ENCODE assay signal across 24 cellular contexts in the genomic region with DNA sequence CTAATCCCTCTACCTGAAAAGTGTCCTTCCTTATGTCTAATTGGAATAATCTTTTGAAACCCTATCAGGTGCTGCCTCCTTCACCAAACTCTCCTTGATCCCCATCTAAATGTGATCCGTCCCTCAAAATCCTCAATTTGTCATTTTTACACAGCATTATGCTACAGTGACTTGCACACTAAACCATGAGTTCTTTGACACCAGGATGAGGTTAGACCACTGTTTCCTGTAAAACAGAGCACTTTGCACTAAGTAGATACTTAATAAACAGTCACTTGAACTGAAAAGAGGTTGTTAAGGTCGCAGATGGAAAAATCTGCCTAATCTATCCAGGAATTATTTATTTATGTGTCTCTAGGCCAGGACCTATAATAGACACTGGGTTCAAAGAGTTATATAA. TPM values are rescaled to one million over a fixed set of nuclear protein-coding genes. Genes with fewer than 3 reads are reported as not detected.
DNase-seq lines count a peak whose midpoint lies in the region; ATAC-seq lines count a peak whose summit lies in the region.
"Had no signal": no experiment of that assay in that cellular context is flagged by ENCODE, and none has a peak within 500 bp of the region (broad histone marks: within the 10 kb centered on the region; RNA-seq: fewer than 3 reads in every experiment).

No MANE protein-coding gene starts in this region.

- H3K4me1 Mint-ChIP-seq in activated naive CD8-positive, alpha-beta T cell (ENCODE audit: low read depth): peaks cover 28% of the 10 kb centered on the region
- H3K4me1 Mint-ChIP-seq in activated naive CD8-positive, alpha-beta T cell treated with anti-CD3 and anti-CD28 coated beads for 36 hours: peaks cover 12% of the 10 kb centered on the region
- peaks cover 7% of the 10 kb centered on the region for H3K4me1 Mint-ChIP-seq in activated T-helper 17 cell treated with anti-CD3 and anti-CD28 coated beads, Interleukin-2, amount 50 U/mL, for 72 hours
- H3K4me1 Mint-ChIP-seq in natural killer cell treated with Interleukin-12 subunit alpha and Interleukin-12 subunit beta and Interleukin-15 and Interleukin-18, amount 100 ng/mL, for 72 hours (ENCODE audit: low read depth in 2 of 2): peaks cover 9 to 33% of the 10 kb centered on the region in 2 donors

- H3K4me3 Mint-ChIP-seq in activated naive CD8-positive, alpha-beta T cell: peak overlapping the region; percentile 33
- H3K4me3 Mint-ChIP-seq in activated naive CD8-positive, alpha-beta T cell treated with anti-CD3 and anti-CD28 coated beads for 36 hours: no peak overlapping the region
- no peak overlapping the region for H3K4me3 Mint-ChIP-seq in activated T-helper 17 cell treated with anti-CD3 and anti-CD28 coated beads, Interleukin-2, amount 50 U/mL, for 72 hours
- peak overlapping the region; percentile 34 for H3K4me3 Mint-ChIP-seq in natural killer cell treated with Interleukin-12 subunit alpha and Interleukin-12 subunit beta and Interleukin-15 and Interleukin-18, amount 100 ng/mL, for 72 hours
- H3K4me3 Mint-ChIP-seq: CD4-positive, CD25-positive, alpha-beta regulatory T cell had no signal

- H3K27me3 Mint-ChIP-seq in activated naive CD8-positive, alpha-beta T cell: no peaks in the 10 kb centered on the region
- H3K27me3 Mint-ChIP-seq in activated naive CD8-positive, alpha-beta T cell treated with anti-CD3 and anti-CD28 coated beads for 36 hours: no peaks in the 10 kb centered on the region
- H3K27me3 Mint-ChIP-seq in activated T-helper 17 cell treated with anti-CD3 and anti-CD28 coated beads, Interleukin-2, amount 50 U/mL, for 72 hours: no peaks in the 10 kb centered on the region
- H3K27me3 Mint-ChIP-seq in natural killer cell treated with Interleukin-12 subunit alpha and Interleukin-12 subunit beta and Interleukin-15 and Interleukin-18, amount 100 ng/mL, for 72 hours: no peaks in the 10 kb centered on the region

- no peaks in the 10 kb centered on the region for H3K9me3 Mint-ChIP-seq in activated naive CD8-positive, alpha-beta T cell (ENCODE audit: low read depth)
- H3K9me3 Mint-ChIP-seq in activated naive CD8-positive, alpha-beta T cell treated with anti-CD3 and anti-CD28 coated beads for 36 hours: no peaks in the 10 kb centered on the region
- H3K9me3 Mint-ChIP-seq in activated T-helper 17 cell treated with anti-CD3 and anti-CD28 coated beads, Interleukin-2, amount 50 U/mL, for 72 hours: no peaks in the 10 kb centered on the region
- H3K9me3 Mint-ChIP-seq in natural killer cell treated with Interleukin-12 subunit alpha and Interleukin-12 subunit beta and Interleukin-15 and Interleukin-18, amount 100 ng/mL, for 72 hours: no peaks in the 10 kb centered on the region
- H3K9me3 Mint-ChIP-seq: CD4-positive, CD25-positive, alpha-beta regulatory T cell had no signal

- no peak overlapping the region for H3K27ac Mint-ChIP-seq in activated naive CD8-positive, alpha-beta T cell
- no peak overlapping the region for H3K27ac Mint-ChIP-seq in activated naive CD8-positive, alpha-beta T cell treated with anti-CD3 and anti-CD28 coated beads for 36 hours
- no peak overlapping the region for H3K27ac Mint-ChIP-seq in activated T-helper 17 cell treated with anti-CD3 and anti-CD28 coated beads, Interleukin-2, amount 50 U/mL, for 72 hours
- peak overlapping the region in 1 of 2 donors; percentile 16 for H3K27ac Mint-ChIP-seq in natural killer cell treated with Interleukin-12 subunit alpha and Interleukin-12 subunit beta and Interleukin-15 and Interleukin-18, amount 100 ng/mL, for 72 hours

- DNase-seq in activated naive CD8-positive, alpha-beta T cell treated with anti-CD3 and anti-CD28 coated beads for 36 hours: no peak
- DNase-seq in Kasumi-1 (lab: John Stamatoyannopoulos, UW) (peak; percentile 24 to 37), SHP77 treated with DMSO at 0.1 percent for 48 hours (lab: John Stamatoyannopoulos, UW) (no peak)
- DNase-seq in natural killer cell treated with Interleukin-12 subunit alpha and Interleukin-12 subunit beta and Interleukin-15 and Interleukin-18, amount 100 ng/mL, for 72 hours (ENCODE audit: low spot score): no peak
- DNase-seq: Caco-2, DMS 273 treated with DMSO at 0.1 percent for 48 hours, DMS79 treated with DMSO at 0.1 percent for 48 hours, GM23248, HCEC 1CT, NCI-H1694 treated with DMSO at 0.1 percent for 48 hours, NCI-H2081 treated with DMSO at 0.1 percent for 48 hours, NCI-H2171 treated with DMSO at 0.1 percent for 48 hours, NCI-H524 treated with DMSO at 0.1 percent for 48 hours, NCI-H82 had no signal

- ATAC-seq in activated T-helper 17 cell treated with anti-CD3 and anti-CD28 coated beads, Interleukin-2, amount 50 U/mL, for 72 hours (replicated peaks): peak; percentile 58
- ATAC-seq in natural killer cell treated with Interleukin-12 subunit alpha and Interleukin-12 subunit beta and Interleukin-15 and Interleukin-18, amount 100 ng/mL, for 72 hours: peak; percentile 80 to 90
- ATAC-seq in GM19395 (IDR thresholded peaks at IDR 0.05; ENCODE audit: unreplicated experiment): no peak
- no peak for ATAC-seq in HG02588 (IDR thresholded peaks at IDR 0.05; ENCODE audit: unreplicated experiment)
- ATAC-seq: GM12878, Right ventricle myocardium inferior had no signal

- H3K36me3 Mint-ChIP-seq in activated naive CD8-positive, alpha-beta T cell: no peaks in the 10 kb centered on the region
- H3K36me3 Mint-ChIP-seq in activated naive CD8-positive, alpha-beta T cell treated with anti-CD3 and anti-CD28 coated beads for 36 hours: no peaks in the 10 kb centered on the region
- no peaks in the 10 kb centered on the region for H3K36me3 Mint-ChIP-seq in activated T-helper 17 cell treated with anti-CD3 and anti-CD28 coated beads, Interleukin-2, amount 50 U/mL, for 72 hours (ENCODE audit: low read depth)
- H3K36me3 Mint-ChIP-seq in natural killer cell treated with Interleukin-12 subunit alpha and Interleukin-12 subunit beta and Interleukin-15 and Interleukin-18, amount 100 ng/mL, for 72 hours: no peaks in the 10 kb centered on the region
- H3K36me3 Mint-ChIP-seq: CD4-positive, CD25-positive, alpha-beta regulatory T cell had no signal

RNA-seq across cellular contexts. Expression of a gene that starts 44.2 kb away (rescaled TPM):
- not detected for total RNA-seq in activated naive CD8-positive, alpha-beta T cell treated with anti-CD3 and anti-CD28 coated beads for 36 hours
- total RNA-seq in activated T-helper 17 cell treated with anti-CD3 and anti-CD28 coated beads, Interleukin-2, amount 50 U/mL, for 72 hours: not detected
- total RNA-seq in natural killer cell treated with Interleukin-12 subunit alpha and Interleukin-12 subunit beta and Interleukin-15 and Interleukin-18, amount 100 ng/mL, for 72 hours: not detected
- total RNA-seq: A673; Caco-2; CD4-positive, CD25-positive, alpha-beta regulatory T cell; GM12878; GM23248; HT1080; MCF 10A; Right ventricle myocardium inferior had no signal

Comparison
In these comparisons a context has a peak if more than half of its experiments do, and no peak if none do; other contexts are left out.
1. H3K4me3 Mint-ChIP-seq: peak in activated naive CD8-positive, alpha-beta T cell (single experiment) and natural killer cell treated with Interleukin-12 subunit alpha and Interleukin-12 subunit beta and Interleukin-15 and Interleukin-18, amount 100 ng/mL, for 72 hours (single experiment); none in activated naive CD8-positive, alpha-beta T cell treated with anti-CD3 and anti-CD28 coated beads for 36 hours (single experiment) and activated T-helper 17 cell treated with anti-CD3 and anti-CD28 coated beads, Interleukin-2, amount 50 U/mL, for 72 hours (single experiment).
2. DNase-seq: peak in Kasumi-1 (2 of 2); none in activated naive CD8-positive, alpha-beta T cell treated with anti-CD3 and anti-CD28 coated beads for 36 hours (single experiment), natural killer cell treated with Interleukin-12 subunit alpha and Interleukin-12 subunit beta and Interleukin-15 and Interleukin-18, amount 100 ng/mL, for 72 hours (single experiment) and SHP77 treated with DMSO at 0.1 percent for 48 hours (single experiment).
3. ATAC-seq: peak in activated T-helper 17 cell treated with anti-CD3 and anti-CD28 coated beads, Interleukin-2, amount 50 U/mL, for 72 hours (single experiment) and natural killer cell treated with Interleukin-12 subunit alpha and Interleukin-12 subunit beta and Interleukin-15 and Interleukin-18, amount 100 ng/mL, for 72 hours (2 of 2); none in GM19395 (single experiment) and HG02588 (single experiment).